ENCODE assay signal across 26 cellular contexts in the genomic region with DNA sequence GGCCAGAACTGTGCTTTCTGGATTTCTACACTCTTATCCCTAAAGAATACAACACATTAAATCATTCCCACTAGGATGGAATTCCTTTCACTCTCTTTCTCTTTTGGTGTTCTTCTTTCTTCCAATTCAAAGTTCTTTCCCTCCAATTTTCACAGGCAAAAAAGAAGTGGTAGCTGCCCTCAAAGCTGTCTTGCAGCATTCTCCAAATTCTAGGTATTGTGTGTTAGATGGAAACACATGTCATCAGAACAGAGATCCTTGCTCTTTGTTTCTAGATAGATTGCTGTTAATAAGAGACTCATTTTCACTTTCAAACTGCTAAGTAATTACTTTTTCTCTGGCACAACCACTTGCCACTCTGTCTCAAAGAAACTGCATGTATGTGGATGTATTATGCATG. TPM values are rescaled to one million over a fixed set of nuclear protein-coding genes. Genes with fewer than 3 reads are reported as not detected.
DNase-seq lines count a peak whose midpoint lies in the region; ATAC-seq, FAIRE-seq and TF ChIP-seq lines count a peak whose summit lies in the region.
"Had no signal": no experiment of that assay in that cellular context is flagged by ENCODE, and none has a peak within 500 bp of the region (broad histone marks: within the 10 kb centered on the region; RNA-seq: fewer than 3 reads in every experiment).

No MANE protein-coding gene starts in this region.

- H3K27ac ChIP-seq in RWPE2 (ENCODE audit: poor library complexity, severe bottlenecking) (peak overlapping the region; percentile 85), dorsolateral prefrontal cortex (peak overlapping the region in 58 of 59 donors; percentile 86 to 99 (median 96)), trophoblast cell (ENCODE audit: low read depth, low read length) (peak overlapping the region; percentile 41)
- H3K27ac ChIP-seq: heart left ventricle, left lung, spleen, thoracic aorta had no signal

- H3K14ac ChIP-seq in trophoblast cell (ENCODE audit: low read length): no peak overlapping the region

- H3K27me3 ChIP-seq in RWPE2 (ENCODE audit: insufficient read depth, poor library complexity, severe bottlenecking) (no peaks in the 10 kb centered on the region), dorsolateral prefrontal cortex (no peaks in the 10 kb centered on the region), trophoblast cell (ENCODE audit: insufficient read depth, low read length) (no peaks in the 10 kb centered on the region)
- H3K27me3 ChIP-seq: heart left ventricle, left lung, spleen had no signal

- H2BK120ac ChIP-seq in trophoblast cell (ENCODE audit: insufficient read depth, low read length, poor library complexity): no peak overlapping the region

- peaks cover 18% of the 10 kb centered on the region for H3K4me1 ChIP-seq in RWPE2 (ENCODE audit: insufficient read depth, poor library complexity, severe bottlenecking)
- peaks cover 2 to 3% of the 10 kb centered on the region in 2 experiments for H3K4me1 ChIP-seq in trophoblast cell (ENCODE audit: control insufficient read depth in 1 of 2, insufficient read depth in 2 of 2, low read length in 2 of 2)
- H3K4me1 ChIP-seq: heart left ventricle, left lung had no signal

- no peak overlapping the region for H4K8ac ChIP-seq in trophoblast cell (ENCODE audit: low read depth, low read length)

- no peaks in the 10 kb centered on the region for H3K79me1 ChIP-seq in trophoblast cell (ENCODE audit: low read length)

- CTCF ChIA-PET in activated CD4-positive, alpha-beta T cell treated with anti-CD3 and anti-CD28 coated beads for 36 hours (lab: Charles Lee): no interaction called here

- no peaks in the 10 kb centered on the region for H3K9me3 Mint-ChIP-seq in activated CD4-positive, alpha-beta T cell treated with anti-CD3 and anti-CD28 coated beads for 36 hours (ENCODE audit: low read depth)
- H3K9me3 Mint-ChIP-seq: activated T-cell treated with anti-CD3 and anti-CD28 coated beads, Interleukin-2, amount 50 U/mL, for 4 hours; IgD-negative memory B cell had no signal

- H2AK5ac ChIP-seq in trophoblast cell (ENCODE audit: low read length): no peak overlapping the region

- peak overlapping the region; percentile 6 for H3K4me2 ChIP-seq in trophoblast cell (ENCODE audit: low read length)

- FAIRE-seq in H54 (lab: Jason Lieb, UNC): peak; percentile 74
- FAIRE-seq: D721Med, GM12892 had no signal

- no peak overlapping the region for H3K27ac Mint-ChIP-seq in activated CD4-positive, alpha-beta T cell treated with anti-CD3 and anti-CD28 coated beads for 36 hours
- H3K27ac Mint-ChIP-seq: CD4-positive, CD25-positive, alpha-beta regulatory T cell; IgD-negative memory B cell; mesothelial cell of epicardium; naive thymus-derived CD4-positive, alpha-beta T cell; stimulated activated naive B cell treated with anti-CD40 and anti-IgM and Interleukin-4, amounts not matched to agents 10 μg/mL and 1 μg/mL and 100 μg/mL, for 72 hours; T-helper 17 cell had no signal

- H3K36me3 ChIP-seq in RWPE2 (ENCODE audit: low read depth) (peaks cover 8% of the 10 kb centered on the region; the same call in 1 of the 2 replicates), trophoblast cell (ENCODE audit: control insufficient read depth in 1 of 2, insufficient read depth in 2 of 2, low read length in 2 of 2) (peaks cover 0 to 4% of the 10 kb centered on the region in 2 experiments)
- H3K36me3 ChIP-seq: heart left ventricle, left lung, spleen, thoracic aorta had no signal

- intact Hi-C loops in dorsolateral prefrontal cortex (cut with DNase I): loop anchor here in 1 of 2 donors (1.0 to 10.0 kb wide), 2 partner anchors 12 to 121 kb away; no protein-coding TSS in a partner anchor
- intact Hi-C loops in activated CD4-positive, alpha-beta T cell treated with anti-CD3 and anti-CD28 coated beads for 36 hours (cut with DNase I, micrococcal nuclease): no loop called here

- no peak overlapping the region for H3K23ac ChIP-seq in trophoblast cell (ENCODE audit: low read length)

- POLR2A ChIA-PET in activated CD4-positive, alpha-beta T cell treated with anti-CD3 and anti-CD28 coated beads for 36 hours (lab: Charles Lee): no interaction called here

- no peak overlapping the region for H3K18ac ChIP-seq in trophoblast cell (ENCODE audit: low read length)

- H3K9ac ChIP-seq in trophoblast cell (ENCODE audit: low read length): no peak overlapping the region

- no peak overlapping the region for H3K4ac ChIP-seq in trophoblast cell (ENCODE audit: low read depth, low read length)

- no peak overlapping the region for H4K12ac ChIP-seq in trophoblast cell (ENCODE audit: low read depth, low read length)

- TF ChIP-seq CTCF in RWPE2 (IDR thresholded peaks at IDR 0.05; ENCODE audit: poor library complexity, severe bottlenecking): no peak
- TF ChIP-seq CTCF in dorsolateral prefrontal cortex (IDR thresholded peaks at IDR 0.05 in 54 of 56, conservative IDR thresholded peaks at IDR 0.05 in 2 of 56; ENCODE audit: low read depth in 1 of 56, partially characterized antibody in 56 of 56): no peak

- H3K4me3 ChIP-seq in RWPE2 (ENCODE audit: severe bottlenecking) (no peak overlapping the region), dorsolateral prefrontal cortex (peak overlapping the region in 4 of 59 donors; percentile 5 to 23 (median 12)), trophoblast cell (ENCODE audit: low read depth, low read length) (no peak overlapping the region)
- H3K4me3 ChIP-seq: heart left ventricle, left lung, spleen, thoracic aorta had no signal

- no peak overlapping the region for H2BK5ac ChIP-seq in trophoblast cell (ENCODE audit: low read depth, low read length, poor library complexity)

- no peak overlapping the region for H3K4me3 Mint-ChIP-seq in activated CD4-positive, alpha-beta T cell treated with anti-CD3 and anti-CD28 coated beads for 36 hours
- H3K4me3 Mint-ChIP-seq: activated T-cell treated with anti-CD3 and anti-CD28 coated beads, Interleukin-2, amount 50 U/mL, for 4 hours; CD4-positive, CD25-positive, alpha-beta regulatory T cell; IgD-negative memory B cell; mesothelial cell of epicardium; naive thymus-derived CD4-positive, alpha-beta T cell; stimulated activated naive B cell treated with anti-CD40 and anti-IgM and Interleukin-4, amounts not matched to agents 10 μg/mL and 1 μg/mL and 100 μg/mL, for 72 hours; T-helper 17 cell had no signal

- DNase-seq in H54 (ENCODE audit: insufficient read length, low spot score) (no peak), RWPE2 (ENCODE audit: low spot score) (no peak), dorsolateral prefrontal cortex (no peak), trophoblast cell (peak; percentile 25 to 74), SHP77 treated with DMSO at 0.1 percent for 48 hours (lab: John Stamatoyannopoulos, UW) (no peak)
- no peak for DNase-seq in activated CD4-positive, alpha-beta T cell treated with anti-CD3 and anti-CD28 coated beads for 36 hours
- DNase-seq in effector CD4-positive, alpha-beta T cell: no peak
- DNase-seq: activated naive CD4-positive, alpha-beta T cell treated with Interleukin-2 at 50 U/mL for 16 hours; activated T-cell treated with anti-CD3 and anti-CD28 coated beads, Interleukin-2, amount 50 U/mL, for 4 hours; CD4-positive, CD25-positive, alpha-beta regulatory T cell; heart left ventricle; left lung; naive thymus-derived CD4-positive, alpha-beta T cell; occipital lobe; retina; spleen; stimulated activated CD4-positive, alpha-beta T cell treated with anti-CD3 and anti-CD28 coated beads, Interleukin-4, amount 100 ng/mL, for 1 hour; stimulated activated naive B cell treated with anti-CD40 and anti-IgM and Interleukin-4, amounts not matched to agents 10 μg/mL and 1 μg/mL and 100 μg/mL, for 72 hours; T-helper 17 cell had no signal

- H3K36me3 Mint-ChIP-seq in activated CD4-positive, alpha-beta T cell treated with anti-CD3 and anti-CD28 coated beads for 36 hours (ENCODE audit: low read depth): no peaks in the 10 kb centered on the region
- H3K36me3 Mint-ChIP-seq: CD4-positive, CD25-positive, alpha-beta regulatory T cell; IgD-negative memory B cell; naive thymus-derived CD4-positive, alpha-beta T cell; stimulated activated naive B cell treated with anti-CD40 and anti-IgM and Interleukin-4, amounts not matched to agents 10 μg/mL and 1 μg/mL and 100 μg/mL, for 72 hours had no signal

- H3K4me1 Mint-ChIP-seq in activated CD4-positive, alpha-beta T cell treated with anti-CD3 and anti-CD28 coated beads for 36 hours: no peaks in the 10 kb centered on the region
- H3K4me1 Mint-ChIP-seq: CD4-positive, CD25-positive, alpha-beta regulatory T cell; IgD-negative memory B cell; naive thymus-derived CD4-positive, alpha-beta T cell; stimulated activated naive B cell treated with anti-CD40 and anti-IgM and Interleukin-4, amounts not matched to agents 10 μg/mL and 1 μg/mL and 100 μg/mL, for 72 hours; T-helper 17 cell had no signal

- ATAC-seq in RWPE2 (ENCODE audit: low read depth): peak; percentile 15; the same call in 1 of the 3 replicates
- ATAC-seq in activated CD4-positive, alpha-beta T cell treated with anti-CD3 and anti-CD28 coated beads for 36 hours: no peak
- ATAC-seq: activated T-cell treated with anti-CD3 and anti-CD28 coated beads, Interleukin-2, amount 50 U/mL, for 4 hours; HCT116; heart left ventricle; left lung; naive thymus-derived CD4-positive, alpha-beta T cell; stimulated activated naive B cell treated with anti-CD40 and anti-IgM and Interleukin-4, amounts not matched to agents 10 μg/mL and 1 μg/mL and 100 μg/mL, for 72 hours; T-helper 17 cell had no signal

- H2AFZ ChIP-seq in trophoblast cell (ENCODE audit: insufficient read depth, low read length, poor library complexity): no peak overlapping the region

- no peaks in the 10 kb centered on the region for H3K9me3 ChIP-seq in RWPE2 (ENCODE audit: severe bottlenecking)
- no peaks in the 10 kb centered on the region for H3K9me3 ChIP-seq in trophoblast cell (ENCODE audit: insufficient read depth, low read depth, low read length)
- H3K9me3 ChIP-seq: heart left ventricle, left lung, spleen, thoracic aorta had no signal

- H2BK12ac ChIP-seq in trophoblast cell (ENCODE audit: low read length): no peak overlapping the region

- no peaks in the 10 kb centered on the region for H3K79me2 ChIP-seq in trophoblast cell (ENCODE audit: control insufficient read depth, insufficient read depth, low read length, poor library complexity)

- TF ChIP-seq POLR2A in H54 (IDR thresholded peaks at IDR 0.05; ENCODE audit: low read depth, low read length): no peak

- no peak overlapping the region for H4K91ac ChIP-seq in trophoblast cell (ENCODE audit: low read depth, low read length)

- H3K27me3 Mint-ChIP-seq in activated CD4-positive, alpha-beta T cell treated with anti-CD3 and anti-CD28 coated beads for 36 hours: peaks cover 2% of the 10 kb centered on the region
- H3K27me3 Mint-ChIP-seq: CD4-positive, CD25-positive, alpha-beta regulatory T cell; IgD-negative memory B cell; stimulated activated naive B cell treated with anti-CD40 and anti-IgM and Interleukin-4, amounts not matched to agents 10 μg/mL and 1 μg/mL and 100 μg/mL, for 72 hours; T-helper 17 cell had no signal

RNA-seq across cellular contexts. Expression of gene SHTN1, which starts 31.0 kb away (rescaled TPM):
- total RNA-seq in dorsolateral prefrontal cortex: 100 to 1,000 TPM in 103 of 120 experiments, 10 to 100 TPM in 17; 65.1 to 426 (median 156) TPM
- 32.4 and 33.4 TPM in 2 replicates for polyA plus RNA-seq in trophoblast cell (2013)
- total RNA-seq in activated CD4-positive, alpha-beta T cell treated with anti-CD3 and anti-CD28 coated beads for 36 hours: under 1 TPM; 0.37 to 0.43 TPM
- total RNA-seq: activated CD8-positive, alpha-beta memory T cell treated with anti-CD3 and anti-CD28 coated beads for 36 hours had no signal

Comparison
In these comparisons a context has a peak if more than half of its experiments do, and no peak if none do; other contexts are left out.
1. DNase-seq: peak in trophoblast cell (2 of 2); none in H54 (single experiment), RWPE2 (single experiment), dorsolateral prefrontal cortex (0 of 10), SHP77 treated with DMSO at 0.1 percent for 48 hours (single experiment), activated CD4-positive, alpha-beta T cell treated with anti-CD3 and anti-CD28 coated beads for 36 hours (single experiment) and effector CD4-positive, alpha-beta T cell (single experiment).
2. H3K27ac ChIP-seq: peak in every context shown above with its lines; median percentile 96 in dorsolateral prefrontal cortex; 85 in RWPE2; 41 in trophoblast cell.
3. RNA of gene SHTN1, which starts 31.0 kb away (total RNA-seq): 65.1 to 426 TPM in dorsolateral prefrontal cortex; 0.37 to 0.43 TPM in activated CD4-positive, alpha-beta T cell treated with anti-CD3 and anti-CD28 coated beads for 36 hours; every median in the first group is over 10 times any median in the second.